ENCODE assay signal across 1 cellular context in genomic region chr11:45852712-45853101, GRCh38.
TF ChIP-seq lines count a peak whose summit lies in the region.

No MANE protein-coding gene starts in this region.

TF ChIP-seq in SK-N-SH treated with all-trans-retinoic acid at 6 μM for 48 hours, 23 proteins besides CTCF, POLR2A, EP300 and RAD21 (continued from another document):
- TF ChIP-seq PATZ1 (CRISPR knock-in tag; IDR thresholded peaks at IDR 0.05; ENCODE audit: borderline replicate concordance) = no peak
- no peak for TF ChIP-seq TSHZ2 (CRISPR knock-in tag; IDR thresholded peaks at IDR 0.05)
- TF ChIP-seq ZC3H10 (CRISPR knock-in tag; IDR thresholded peaks at IDR 0.05) = no peak
- TF ChIP-seq OSR1 (CRISPR knock-in tag; IDR thresholded peaks at IDR 0.05) = no peak
- TF ChIP-seq PPARA (CRISPR knock-in tag; IDR thresholded peaks at IDR 0.05; ENCODE audit: borderline replicate concordance) = no peak
- TF ChIP-seq ZNF70 (CRISPR knock-in tag; IDR thresholded peaks at IDR 0.05) = no peak
- no peak for TF ChIP-seq CSRNP3 (CRISPR knock-in tag; IDR thresholded peaks at IDR 0.05)
- no peak for TF ChIP-seq BACH2 (CRISPR knock-in tag; IDR thresholded peaks at IDR 0.05; ENCODE audit: borderline replicate concordance)
- no peak for TF ChIP-seq ZFP3 (CRISPR knock-in tag; IDR thresholded peaks at IDR 0.05)
- TF ChIP-seq RARB (CRISPR knock-in tag; IDR thresholded peaks at IDR 0.05) = no peak
- no peak for TF ChIP-seq ESRRG (CRISPR knock-in tag; IDR thresholded peaks at IDR 0.05)
- no peak for TF ChIP-seq ZNF8 (CRISPR knock-in tag; IDR thresholded peaks at IDR 0.05)
- no peak for TF ChIP-seq SNAI2 (CRISPR knock-in tag; IDR thresholded peaks at IDR 0.05)
- TF ChIP-seq POU6F1 (CRISPR knock-in tag; IDR thresholded peaks at IDR 0.05; ENCODE audit: borderline replicate concordance, low read depth) = no peak
- no peak for TF ChIP-seq CSDC2 (CRISPR knock-in tag; IDR thresholded peaks at IDR 0.05)
